In the genomic region with DNA sequence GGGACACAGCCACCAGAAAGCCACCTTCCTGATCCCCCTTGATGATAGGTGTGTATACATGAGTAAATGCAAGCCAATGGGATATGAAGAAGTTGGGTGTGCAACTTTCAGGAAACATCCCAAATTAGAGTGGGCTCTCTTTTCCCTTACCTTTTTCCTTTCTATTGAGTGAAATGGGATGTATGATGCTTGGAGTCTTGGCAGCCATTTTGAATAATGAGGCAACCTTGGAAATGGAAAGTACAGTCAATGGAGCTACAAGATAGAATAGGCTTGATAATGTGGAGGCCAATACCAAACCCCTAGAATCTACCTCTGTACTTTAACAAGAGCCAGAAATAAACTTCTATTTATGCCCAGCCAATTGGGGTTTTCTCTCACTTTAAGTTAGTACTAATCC, we compare ENCODE assay signal across 17 cellular contexts. TPM values are rescaled to one million over a fixed set of nuclear protein-coding genes. Genes with fewer than 3 reads are reported as not detected.
A peak's percentile ranks its signal among the peaks of the same experiment; 100 is the strongest.
DNase-seq lines count a peak whose midpoint lies in the region; ATAC-seq, FAIRE-seq and TF ChIP-seq lines count a peak whose summit lies in the region.
"Had no signal": no experiment of that assay in that cellular context is flagged by ENCODE, and none has a peak within 500 bp of the region (broad histone marks: within the 10 kb centered on the region; RNA-seq: fewer than 3 reads in every experiment).

No MANE protein-coding gene starts in this region.

- H3K14ac ChIP-seq in IMR-90 (replicated peaks; ENCODE audit: low read depth, low read length) = peak overlapping the region; percentile 55; the same call in 1 of the 2 replicates

- H3K27me3 Mint-ChIP-seq in MCF 10A (ENCODE audit: insufficient read depth, unreplicated experiment) = no peaks in the 10 kb centered on the region

- H3K27ac ChIP-seq in mammary epithelial cell (ENCODE audit: insufficient read depth, low read depth, low read length) (no peak overlapping the region), IMR-90 (ENCODE audit: insufficient read depth, low read length) (no peak overlapping the region), GM12878 (ENCODE audit: control insufficient read depth, insufficient read depth) (no peak overlapping the region), osteoblast (ENCODE audit: low read depth, low read length) (peak overlapping the region; percentile 58)
- H3K27ac ChIP-seq: PC-9 had no signal

- TF ChIP-seq RAD21 in IMR-90 (IDR thresholded peaks at IDR 0.05; ENCODE audit: low read length) (no peak), GM12878 (IDR thresholded peaks at IDR 0.05; ENCODE audit: insufficient read depth, low read depth, low read length) (no peak)

- H3K27me3 ChIP-seq in mammary epithelial cell (ENCODE audit: insufficient read depth, low read length) = no peaks in the 10 kb centered on the region
- H3K27me3 ChIP-seq in IMR-90 (ENCODE audit: control insufficient read depth, insufficient read depth, low read length) = no peaks in the 10 kb centered on the region
- no peaks in the 10 kb centered on the region for H3K27me3 ChIP-seq in GM12878 (replicated peaks in 1 of 2; ENCODE audit: control insufficient read depth in 2 of 2, insufficient read depth in 2 of 2, low read length in 1 of 2)
- H3K27me3 ChIP-seq in osteoblast (ENCODE audit: insufficient read depth, low read length) = no peaks in the 10 kb centered on the region

- H2BK120ac ChIP-seq in IMR-90 (ENCODE audit: low read depth, low read length) = peak overlapping the region; percentile 68

- H3K4me3 ChIP-seq in mammary epithelial cell (replicated peaks in 1 of 3; ENCODE audit: insufficient read depth in 1 of 3, low read depth in 2 of 3, low read length in 3 of 3) = no peak overlapping the region
- no peak overlapping the region for H3K4me3 ChIP-seq in IMR-90 (ENCODE audit: insufficient read depth, low read depth, low read length)
- H3K4me3 ChIP-seq in GM12878 = no peak overlapping the region
- no peak overlapping the region for H3K4me3 ChIP-seq in osteoblast (ENCODE audit: insufficient read depth, low read length)
- H3K4me3 ChIP-seq: PC-9 had no signal

- dilution Hi-C loops in mammary epithelial cell (cut with HindIII; ENCODE audit: low sequenced_read_pairs) = no loop called here
- dilution Hi-C loops in IMR-90 (cut with HindIII; ENCODE audit: low sequenced_read_pairs, unreplicated experiment) = no loop called here

- RAD21 ChIA-PET in GM12878 (lab: Charles Lee; ENCODE audit: unreplicated experiment) = interaction anchor here (6.2 kb wide), 2 partner anchors 12 to 46 kb away, joined by 52 to 67 read pairs; a partner anchor contains a TSS

- H3K4me2 ChIP-seq in mammary epithelial cell (ENCODE audit: insufficient read depth, low read depth, low read length) (no peak overlapping the region), IMR-90 (ENCODE audit: low read depth, low read length) (no peak overlapping the region), GM12878 (ENCODE audit: control insufficient read depth, insufficient read depth) (no peak overlapping the region), osteoblast (ENCODE audit: insufficient read depth, low read length) (no peak overlapping the region)
- H3K4me2 ChIP-seq: PC-9 had no signal

- H3K36me3 Mint-ChIP-seq in MCF 10A (ENCODE audit: insufficient read depth, unreplicated experiment) = no peaks in the 10 kb centered on the region

- H3K79me1 ChIP-seq in IMR-90 (ENCODE audit: low read depth in 1 of 2, low read length in 2 of 2) = peaks cover 0 to 4% of the 10 kb centered on the region in 2 experiments; a peak in 1 of 4 replicates

- FAIRE-seq in GM12878 (lab: Jason Lieb, UNC) = no peak
- FAIRE-seq: A204.1 had no signal

- peaks cover 3% of the 10 kb centered on the region; the same call in 1 of the 2 replicates for H3K9me1 ChIP-seq in IMR-90 (ENCODE audit: insufficient read depth, low read length)

- H2AK5ac ChIP-seq in IMR-90 (ENCODE audit: low read depth, low read length) = peak overlapping the region; percentile 26; the same call in 1 of the 2 replicates

- H3K18ac ChIP-seq in IMR-90 (ENCODE audit: low read depth, low read length) = peak overlapping the region; percentile 20; the same call in 1 of the 2 replicates

- H3K4me3 Mint-ChIP-seq in MCF 10A (ENCODE audit: unreplicated experiment) = no peak overlapping the region
- H3K4me3 Mint-ChIP-seq: CD14-positive monocyte, H9 had no signal

- no peak overlapping the region for H4K5ac ChIP-seq in IMR-90 (ENCODE audit: low read depth, low read length)

- BruUV-seq in mammary epithelial cell (replicated peaks; lab: Mats Ljungman, UMichigan) (no TSS peak), MCF 10A (replicated peaks; lab: Mats Ljungman, UMichigan) (no TSS peak), IMR-90 (replicated peaks; lab: Mats Ljungman, UMichigan) (no TSS peak), GM12878 (replicated peaks; lab: Mats Ljungman, UMichigan) (no TSS peak)

- H4K20me1 ChIP-seq in mammary epithelial cell (ENCODE audit: insufficient read depth, low read length) (no peaks in the 10 kb centered on the region), IMR-90 (ENCODE audit: insufficient read depth, low read length) (no peaks in the 10 kb centered on the region), GM12878 (ENCODE audit: control insufficient read depth, insufficient read depth) (no peaks in the 10 kb centered on the region), osteoblast (ENCODE audit: insufficient read depth, low read length) (no peaks in the 10 kb centered on the region)

- H2BK15ac ChIP-seq in IMR-90 (ENCODE audit: low read depth, low read length) = 0 out of 3 replicates have a peak overlapping the region, but pooled peaks have one; percentile 74

- H2AFZ ChIP-seq in mammary epithelial cell (ENCODE audit: low read depth, low read length) = peak overlapping the region; percentile 45
- no peak overlapping the region for H2AFZ ChIP-seq in IMR-90 (replicated peaks; ENCODE audit: low read length, poor library complexity)
- no peak overlapping the region for H2AFZ ChIP-seq in GM12878 (ENCODE audit: control insufficient read depth, low read depth, low read length)
- no peak overlapping the region for H2AFZ ChIP-seq in osteoblast (ENCODE audit: low read length)
- H2AFZ ChIP-seq: PC-9 had no signal

- H3K4me1 ChIP-seq in mammary epithelial cell (ENCODE audit: insufficient read depth, low read length) (peaks cover 21% of the 10 kb centered on the region), IMR-90 (ENCODE audit: control insufficient read depth, insufficient read depth, low read length) (peaks cover 4% of the 10 kb centered on the region), GM12878 (ENCODE audit: control insufficient read depth, insufficient read depth, low read length) (peaks cover 21% of the 10 kb centered on the region; the same call in 1 of the 2 replicates), osteoblast (ENCODE audit: insufficient read depth, low read length) (peaks cover 19% of the 10 kb centered on the region)

- H3K27ac Mint-ChIP-seq in MCF 10A (ENCODE audit: low read depth, unreplicated experiment) = no peak overlapping the region
- H3K27ac Mint-ChIP-seq: H9 had no signal

- ATAC-seq in IMR-90 (ENCODE audit: low read depth) (no peak), GM12878 (no peak), HG02981 (IDR thresholded peaks at IDR 0.05; ENCODE audit: unreplicated experiment) (no peak), GM18907 (IDR thresholded peaks at IDR 0.05; ENCODE audit: unreplicated experiment) (no peak), GM21528 (IDR thresholded peaks at IDR 0.05; ENCODE audit: low FRiP score, unreplicated experiment) (no peak)

- H3K9ac ChIP-seq in mammary epithelial cell (ENCODE audit: insufficient read depth, low read length) (no peak overlapping the region), IMR-90 (ENCODE audit: low read depth, low read length) (no peak overlapping the region), GM12878 (ENCODE audit: control insufficient read depth, insufficient read depth, low read length) (no peak overlapping the region)

- no peak overlapping the region for H3K56ac ChIP-seq in IMR-90 (ENCODE audit: extremely low read depth, insufficient read depth, low read length)

- SMC1A ChIA-PET in GM12878 (lab: Charles Lee; ENCODE audit: uncharacterized antibody, unreplicated experiment) = interaction anchor here (1.2 to 6.3 kb wide), 2 partner anchors 12 kb away, joined by 4 to 67 read pairs; a partner anchor contains a TSS

- no peak overlapping the region for H4K91ac ChIP-seq in IMR-90 (ENCODE audit: insufficient read depth, low read depth, low read length)

- H3K79me2 ChIP-seq in mammary epithelial cell (ENCODE audit: insufficient read depth, low read length) (no peaks in the 10 kb centered on the region), GM12878 (ENCODE audit: control insufficient read depth, insufficient read depth, low read length) (no peaks in the 10 kb centered on the region), osteoblast (ENCODE audit: insufficient read depth, low read length) (no peaks in the 10 kb centered on the region)

- H3K4me1 Mint-ChIP-seq in MCF 10A (ENCODE audit: insufficient read depth, unreplicated experiment) = peaks cover 8% of the 10 kb centered on the region

- intact Hi-C loops in mammary epithelial cell (cut with micrococcal nuclease) (no loop called here), MCF 10A (cut with micrococcal nuclease) (no loop called here), IMR-90 (cut with micrococcal nuclease) (no loop called here), GM12878 (cut with micrococcal nuclease; ENCODE audit: unreplicated experiment) (no loop called here)

- no peak for TF ChIP-seq POLR2A in IMR-90 (IDR thresholded peaks at IDR 0.05; ENCODE audit: low read depth, low read length)
- TF ChIP-seq POLR2A in GM12878 (IDR thresholded peaks at IDR 0.05; ENCODE audit: low read depth, low read length) = no peak

- no peak for TF ChIP-seq EP300 in GM12878 (IDR thresholded peaks at IDR 0.05; ENCODE audit: borderline replicate concordance in 1 of 2, control insufficient read depth in 1 of 2, low read depth in 2 of 2, low read length in 2 of 2)

- DNase-seq in mammary epithelial cell (no peak), MCF 10A (ENCODE audit: unreplicated experiment) (no peak), IMR-90 (no peak), GM12878 (ENCODE audit: low read depth, low spot score) (no peak), osteoblast (ENCODE audit: insufficient read length, low spot score, missing footprints) (no peak)
- DNase-seq: H9, NCI-H1092, NCI-H146, NCI-H2081 treated with DMSO at 0.1 percent for 48 hours, NCI-H510A, NCI-H774 had no signal

- no peak overlapping the region for H2AK9ac ChIP-seq in IMR-90 (replicated peaks; ENCODE audit: low read depth, low read length, poor library complexity)

- in situ Hi-C loops in mammary epithelial cell (cut with MboI; ENCODE audit: low sequenced_read_pairs in 2 of 2) = no loop called here
- in situ Hi-C loops in IMR-90 (cut with MboI; ENCODE audit: low sequenced_read_pairs) = no loop called here
- in situ Hi-C loops in GM12878 (cut with MboI) = loop anchor here (25.0 kb wide), 1 partner anchor 778 kb away; a partner anchor contains a TSS

- POLR2A ChIA-PET in MCF 10A (lab: Yijun Ruan, JAX) = interaction anchor here (0.5 to 5.6 kb wide), 3 partner anchors 12 to 45 kb away, joined by 3 to 56 read pairs (median 4); a partner anchor contains a TSS
- POLR2A ChIA-PET in IMR-90 (lab: Charles Lee; ENCODE audit: unreplicated experiment) = no interaction called here
- POLR2A ChIA-PET in GM12878 (lab: Charles Lee) = interaction anchor here (1.1 kb wide), 2 partner anchors 13 to 48 kb away, joined by 3 read pairs; a partner anchor contains a TSS

- no peaks in the 10 kb centered on the region for H3K36me3 ChIP-seq in mammary epithelial cell (ENCODE audit: insufficient read depth, low read length)
- no peaks in the 10 kb centered on the region for H3K36me3 ChIP-seq in IMR-90 (ENCODE audit: control insufficient read depth, insufficient read depth, low read length)
- no peaks in the 10 kb centered on the region for H3K36me3 ChIP-seq in GM12878 (ENCODE audit: control insufficient read depth in 2 of 2, insufficient read depth in 2 of 2, low read length in 1 of 2)
- H3K36me3 ChIP-seq in osteoblast (ENCODE audit: insufficient read depth, low read length) = no peaks in the 10 kb centered on the region

- peak overlapping the region in 1 of 2 experiments; percentile 1; a peak in 2 of 4 replicates for H4K8ac ChIP-seq in IMR-90 (ENCODE audit: low read depth in 2 of 2, low read length in 2 of 2)

- peak overlapping the region; percentile 69; the same call in 1 of the 2 replicates for H2BK20ac ChIP-seq in IMR-90 (ENCODE audit: low read depth, low read length)

- CTCF ChIA-PET in mammary epithelial cell (lab: Charles Lee; ENCODE audit: low non-redundant PET) (no interaction called here), MCF 10A (lab: Yijun Ruan, JAX) (no interaction called here), IMR-90 (lab: Yijun Ruan, JAX) (no interaction called here), GM12878 (lab: Yijun Ruan, JAX) (interaction anchor here (1.2 kb wide), 1 partner anchor 13 kb away, joined by 3 read pairs; no protein-coding TSS in a partner anchor)

- H3K9me3 Mint-ChIP-seq in MCF 10A (ENCODE audit: unreplicated experiment) = peaks cover 6% of the 10 kb centered on the region
- H3K9me3 Mint-ChIP-seq: H9 had no signal

- H3K23ac ChIP-seq in IMR-90 (ENCODE audit: low read depth, low read length) = no peak overlapping the region

- H3K9me3 ChIP-seq in mammary epithelial cell (replicated peaks; ENCODE audit: insufficient read depth, low read length) (no peaks in the 10 kb centered on the region), IMR-90 (ENCODE audit: control insufficient read depth, insufficient read depth, low read length) (no peaks in the 10 kb centered on the region), GM12878 (replicated peaks; ENCODE audit: control insufficient read depth, insufficient read depth, low read length) (peaks cover 3% of the 10 kb centered on the region), osteoblast (ENCODE audit: low read depth, low read length) (no peaks in the 10 kb centered on the region)

- H3K4ac ChIP-seq in IMR-90 (ENCODE audit: low read depth, low read length) = peak overlapping the region; percentile 54; the same call in 1 of the 2 replicates

- peak overlapping the region; percentile 76 for H2BK5ac ChIP-seq in IMR-90 (ENCODE audit: low read depth, low read length, poor library complexity, severe bottlenecking)

- no peak for TF ChIP-seq CTCF in mammary epithelial cell (conservative IDR thresholded peaks at IDR 0.05 in 1 of 2, IDR thresholded peaks at IDR 0.05 in 1 of 2; ENCODE audit: extremely low read depth in 1 of 2, insufficient read depth in 1 of 2, low read depth in 1 of 2, low read length in 2 of 2)
- no peak for TF ChIP-seq CTCF in MCF 10A (IDR thresholded peaks at IDR 0.05; ENCODE audit: unreplicated experiment)
- no peak for TF ChIP-seq CTCF in IMR-90 (conservative IDR thresholded peaks at IDR 0.05; ENCODE audit: low read depth, low read length)
- no peak for TF ChIP-seq CTCF in GM12878 (IDR thresholded peaks at IDR 0.05 in 2 of 3, conservative IDR thresholded peaks at IDR 0.05 in 1 of 3; ENCODE audit: control insufficient read depth in 2 of 3, extremely low read depth in 1 of 3, insufficient read depth in 1 of 3, low read depth in 3 of 3, low read length in 3 of 3)
- no peak for TF ChIP-seq CTCF in osteoblast (IDR thresholded peaks at IDR 0.05; ENCODE audit: extremely low read depth, low read depth, low read length)

RNA-seq across cellular contexts. Expression of a gene that starts 13.1 kb away (rescaled TPM):
- total RNA-seq in mammary epithelial cell (10 to 100 TPM; 77.7 to 88.2 TPM), MCF 10A (2022) (81.8 and 96.3 TPM in 2 replicates), IMR-90 (2012; rRNA removed) (57.7 and 141 TPM in 2 replicates), GM12878 (2014; rRNA removed) (41.5 and 47.5 TPM in 2 replicates), GM12878 (2014; rRNA removed; fragmentation: Illumina TruSeq; extraction: Trizol) (64.3 and 65.7 TPM in 2 replicates), GM12878 (2021) (44.9 and 51.8 TPM in 2 replicates), osteoblast (72.0 and 80.2 TPM in 2 replicates)
- polyA plus RNA-seq in mammary epithelial cell (13.4 TPM), IMR-90 (2012; rRNA removed) (46.3 and 73.3 TPM in 2 replicates), GM12878 (2011; rRNA removed) (31.6 and 50.2 TPM in 2 replicates), GM12878 (2014; fragmentation: Illumina TruSeq; extraction: Trizol) (36.6 and 53.7 TPM in 2 replicates), GM12878 (2014; fragmentation: Nextera tagmentation; extraction: Ambion mirVana) (10 to 100 TPM; 22.9 to 24.1 TPM), GM12878 (2014; rRNA removed) (30.4 and 38.3 TPM in 2 replicates), GM12878 (2016; fragmentation: Nextera tagmentation; extraction: Ambion mirVana) (10 to 100 TPM; 57.0 to 60.3 TPM)
- polyA minus RNA-seq in mammary epithelial cell = 13.1 TPM
- 8.2 and 11.9 TPM in 2 replicates for polyA plus RNA-seq in IMR-90 (2012; cell fraction: cytosol; rRNA removed)
- 124 and 666 TPM in 2 replicates for polyA plus RNA-seq in IMR-90 (2012; cell fraction: nucleus; rRNA removed; ENCODE audit: low replicate concordance)
- total RNA-seq in GM12878 (2013; cell fraction: nucleolus; rRNA removed) = 236 and 247 TPM in 2 replicates
- 4.3 TPM for polyA plus RNA-seq in GM12878 (2011; ENCODE audit: low read depth)
- polyA plus RNA-seq in GM12878 (2011; cell fraction: cytosol; rRNA removed) = 5.9 and 7.6 TPM in 2 replicates
- polyA plus RNA-seq in GM12878 (2011; cell fraction: nucleus; rRNA removed) = 65.5 and 84.2 TPM in 2 replicates
- polyA plus RNA-seq in GM12878 (2012) = 12.9 and 16.4 TPM in 2 replicates
- polyA minus RNA-seq in GM12878 (2011; rRNA and poly(A)+ RNA removed) = 32.7 and 34.8 TPM in 2 replicates
- polyA minus RNA-seq in GM12878 (2011; cell fraction: cytosol; rRNA and poly(A)+ RNA removed) = 11.5 and 15.8 TPM in 2 replicates
- polyA minus RNA-seq in GM12878 (2011; cell fraction: nucleus; rRNA and poly(A)+ RNA removed) = 93.1 and 134 TPM in 2 replicates
